Comparison of ENCODE assay signal across 16 cellular contexts in the genomic region with DNA sequence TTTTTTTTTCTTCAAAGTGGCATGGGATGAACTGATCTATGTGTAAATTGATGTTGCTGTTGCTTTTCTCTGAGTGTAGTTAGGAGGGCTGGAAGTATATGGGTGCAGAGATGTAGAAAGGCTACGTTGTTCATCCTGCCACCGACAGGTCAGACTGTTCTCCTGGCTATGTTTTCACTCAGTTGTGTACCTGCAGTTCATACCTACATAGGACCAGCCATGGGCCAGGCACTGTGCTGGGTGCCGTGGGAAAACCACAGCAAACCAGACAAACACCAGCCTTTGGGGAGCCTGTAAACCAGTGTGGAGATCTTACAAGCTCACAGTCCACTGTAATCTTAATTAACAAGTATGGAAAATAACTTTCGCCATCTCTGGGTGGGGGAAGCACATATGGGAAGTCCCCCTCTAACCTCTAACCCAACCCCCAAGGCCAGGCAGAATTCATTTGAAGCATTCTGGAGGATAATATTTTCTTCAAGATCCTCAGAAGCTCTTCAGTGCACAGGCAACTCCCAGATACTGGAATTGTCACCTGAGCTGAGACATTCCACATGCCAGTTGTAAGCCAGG. TPM values are rescaled to one million over a fixed set of nuclear protein-coding genes. Genes with fewer than 3 reads are reported as not detected.
DNase-seq lines count a peak whose midpoint lies in the region; ATAC-seq lines count a peak whose summit lies in the region.
"Had no signal": no experiment of that assay in that cellular context is flagged by ENCODE, and none has a peak within 500 bp of the region (broad histone marks: within the 10 kb centered on the region; RNA-seq: fewer than 3 reads in every experiment).

No MANE protein-coding gene starts in this region.

- peak in 1 of 5 donors; percentile 58 for DNase-seq in CD4-positive, alpha-beta memory T cell
- no peak for DNase-seq in activated CD4-positive, alpha-beta memory T cell treated with anti-CD3 and anti-CD28 coated beads, Interleukin-2, amount 10 ng/mL, durations not matched to agents 7 days and 5 days
- DNase-seq in memory B cell (ENCODE audit: low spot score in 2 of 2) (no peak), NCI-H526 (lab: John Stamatoyannopoulos, UW) (no peak), retina (no peak), NCI-H146 treated with DMSO at 0.1 percent for 48 hours (lab: John Stamatoyannopoulos, UW; ENCODE audit: unreplicated experiment) (no peak)
- DNase-seq: activated gamma-delta T cell treated with Interleukin-2 at 50 U/mL for 16 hours; AML-193; kidney glomerular epithelial cell; NK-92 treated with Interleukin-12 subunit alpha and Interleukin-12 subunit beta, amount 100 ng/mL, for 24 hours had no signal

- CTCF ChIA-PET in CD4-positive, alpha-beta memory T cell (lab: Charles Lee; ENCODE audit: partially characterized antibody) = interaction anchor here (0.9 to 1.5 kb wide), 4 partner anchors 12 to 25 kb away, joined by 3 to 4 read pairs (median 4); no protein-coding TSS in a partner anchor
- CTCF ChIA-PET in activated CD4-positive, alpha-beta memory T cell treated with anti-CD3 and anti-CD28 coated beads, Interleukin-2, amount 10 ng/mL, durations not matched to agents 7 days and 5 days (lab: Charles Lee) = interaction anchor here (0.7 to 1.7 kb wide), 3 partner anchors 8 to 33 kb away, joined by 3 to 4 read pairs (median 3); no protein-coding TSS in a partner anchor

- H3K36me3 Mint-ChIP-seq in CD4-positive, alpha-beta memory T cell = peaks cover 22 to 46% of the 10 kb centered on the region in 2 donors
- H3K36me3 Mint-ChIP-seq in activated CD4-positive, alpha-beta memory T cell treated with anti-CD3 and anti-CD28 coated beads, Interleukin-2, amount 10 ng/mL, durations not matched to agents 7 days and 5 days (ENCODE audit: low read depth) = peaks cover 72% of the 10 kb centered on the region
- H3K36me3 Mint-ChIP-seq in memory B cell = peaks cover 6% of the 10 kb centered on the region

- peak overlapping the region; percentile 40 to 86 (median 68) for H3K4me3 Mint-ChIP-seq in CD4-positive, alpha-beta memory T cell
- H3K4me3 Mint-ChIP-seq in activated CD4-positive, alpha-beta memory T cell treated with anti-CD3 and anti-CD28 coated beads, Interleukin-2, amount 10 ng/mL, durations not matched to agents 7 days and 5 days = no peak overlapping the region
- peak overlapping the region; percentile 52 for H3K4me3 Mint-ChIP-seq in memory B cell

- no peaks in the 10 kb centered on the region for H3K27me3 Mint-ChIP-seq in CD4-positive, alpha-beta memory T cell
- no peaks in the 10 kb centered on the region for H3K27me3 Mint-ChIP-seq in activated CD4-positive, alpha-beta memory T cell treated with anti-CD3 and anti-CD28 coated beads, Interleukin-2, amount 10 ng/mL, durations not matched to agents 7 days and 5 days
- H3K27me3 Mint-ChIP-seq in memory B cell = no peaks in the 10 kb centered on the region

- H3K4me1 ChIP-seq in CD4-positive, alpha-beta memory T cell (ENCODE audit: insufficient read depth, low read length) = peaks cover 100% of the 10 kb centered on the region

- H3K4me1 Mint-ChIP-seq in CD4-positive, alpha-beta memory T cell = peaks cover 80 to 100% (median 95%) of the 10 kb centered on the region in 4 donors
- H3K4me1 Mint-ChIP-seq in activated CD4-positive, alpha-beta memory T cell treated with anti-CD3 and anti-CD28 coated beads, Interleukin-2, amount 10 ng/mL, durations not matched to agents 7 days and 5 days = peaks cover 95% of the 10 kb centered on the region
- H3K4me1 Mint-ChIP-seq in memory B cell = peaks cover 66% of the 10 kb centered on the region

- H3K9me3 ChIP-seq in CD4-positive, alpha-beta memory T cell (ENCODE audit: control insufficient read depth in 1 of 2, low read length in 2 of 2) = no peaks in the 10 kb centered on the region
- H3K9me3 ChIP-seq: HAP-1, SJSA1 had no signal

- intact Hi-C loops in CD4-positive, alpha-beta memory T cell (cut with micrococcal nuclease) = no loop called here

- H3K27me3 ChIP-seq in CD4-positive, alpha-beta memory T cell (ENCODE audit: insufficient read depth, low read length) = no peaks in the 10 kb centered on the region
- H3K27me3 ChIP-seq: cardiac muscle cell, SJSA1 had no signal

- H3K4me3 ChIP-seq in CD4-positive, alpha-beta memory T cell (ENCODE audit: low read length in 2 of 2) = peak overlapping the region in 1 of 2 donors; percentile 7
- H3K4me3 ChIP-seq: cardiac muscle cell, HAP-1, SJSA1 had no signal

- H3K36me3 ChIP-seq in CD4-positive, alpha-beta memory T cell (ENCODE audit: insufficient read depth, low read length) = no peaks in the 10 kb centered on the region
- H3K36me3 ChIP-seq: cardiac muscle cell, HAP-1 had no signal

- peak; percentile 46 for ATAC-seq in GM19025 (IDR thresholded peaks at IDR 0.05; ENCODE audit: low read depth, unreplicated experiment)
- ATAC-seq in memory B cell (ENCODE audit: low read depth) = peak; percentile 57
- ATAC-seq in HG03039 (IDR thresholded peaks at IDR 0.05; ENCODE audit: unreplicated experiment) = no peak

- no peaks in the 10 kb centered on the region for H3K9me3 Mint-ChIP-seq in CD4-positive, alpha-beta memory T cell
- H3K9me3 Mint-ChIP-seq in activated CD4-positive, alpha-beta memory T cell treated with anti-CD3 and anti-CD28 coated beads, Interleukin-2, amount 10 ng/mL, durations not matched to agents 7 days and 5 days = no peaks in the 10 kb centered on the region
- H3K9me3 Mint-ChIP-seq in memory B cell = no peaks in the 10 kb centered on the region

- peak overlapping the region; percentile 82 to 97 (median 93) for H3K27ac Mint-ChIP-seq in CD4-positive, alpha-beta memory T cell
- peak overlapping the region; percentile 84 for H3K27ac Mint-ChIP-seq in activated CD4-positive, alpha-beta memory T cell treated with anti-CD3 and anti-CD28 coated beads, Interleukin-2, amount 10 ng/mL, durations not matched to agents 7 days and 5 days
- peak overlapping the region; percentile 65 for H3K27ac Mint-ChIP-seq in memory B cell

- POLR2A ChIA-PET in CD4-positive, alpha-beta memory T cell (lab: Charles Lee; ENCODE audit: partially characterized antibody) = interaction anchor here (0.5 to 1.9 kb wide), 7 partner anchors 9 to 36 kb away, joined by 3 to 8 read pairs (median 5); no protein-coding TSS in a partner anchor
- POLR2A ChIA-PET in activated CD4-positive, alpha-beta memory T cell treated with anti-CD3 and anti-CD28 coated beads, Interleukin-2, amount 10 ng/mL, durations not matched to agents 7 days and 5 days (lab: Charles Lee) = interaction anchor here (0.8 to 12.1 kb wide), 9 partner anchors 9 to 40 kb away, joined by 3 to 120 read pairs (median 5); no protein-coding TSS in a partner anchor

- H3K27ac ChIP-seq in CD4-positive, alpha-beta memory T cell (ENCODE audit: low read depth, low read length) = peak overlapping the region; percentile 76
- H3K27ac ChIP-seq: cardiac muscle cell, SJSA1, VCaP had no signal

RNA-seq across cellular contexts. Expression of gene NCK2, which starts 12.7 kb away (rescaled TPM):
- total RNA-seq in CD4-positive, alpha-beta memory T cell = 10 to 100 TPM; 98.1 to 98.6 TPM
- polyA plus RNA-seq in CD4-positive, alpha-beta memory T cell = 10 to 100 TPM; 58.0 to 76.6 TPM
- total RNA-seq in activated CD4-positive, alpha-beta memory T cell treated with anti-CD3 and anti-CD28 coated beads, Interleukin-2, amount 10 ng/mL, durations not matched to agents 7 days and 5 days = 10 to 100 TPM; 70.8 to 75.9 TPM
